Comparison of ENCODE assay signal across 7 cellular contexts in the genomic region with DNA sequence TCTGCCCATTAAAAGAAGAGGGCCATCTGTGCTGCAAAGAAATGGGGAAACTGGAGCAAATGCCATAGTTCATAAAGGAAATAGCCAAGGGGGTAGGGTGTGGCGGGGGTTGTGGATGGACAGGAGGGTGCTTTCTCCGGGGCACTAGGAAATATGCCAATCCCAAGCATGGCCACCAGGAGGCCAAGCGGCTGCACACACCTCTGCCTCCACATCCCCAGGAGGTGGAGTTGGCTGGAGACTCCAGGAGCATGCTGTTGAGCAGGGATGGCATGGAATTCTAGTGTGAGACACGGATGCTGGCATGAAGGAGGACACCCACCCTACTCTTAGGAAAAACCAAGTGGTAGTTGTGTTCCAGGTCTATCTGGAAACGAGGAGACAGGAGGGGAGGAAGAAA. TPM values are rescaled to one million over a fixed set of nuclear protein-coding genes. Genes with fewer than 3 reads are reported as not detected.
DNase-seq lines count a peak whose midpoint lies in the region; ATAC-seq and TF ChIP-seq lines count a peak whose summit lies in the region.

No MANE protein-coding gene starts in this region.

- H3K9me3 Mint-ChIP-seq in stimulated activated memory B cell treated with anti-CD40 and anti-IgM and Interleukin-4, amounts not matched to agents 10 μg/mL and 1 μg/mL and 100 μg/mL, for 72 hours, result no peaks in the 10 kb centered on the region

- H2AFZ ChIP-seq in MM.1S (ENCODE audit: low read length), result no peak overlapping the region

- intact Hi-C loops in left ventricle myocardium inferior (cut with micrococcal nuclease), result no loop called here

- H3K27ac ChIP-seq in MM.1S (ENCODE audit: low read length) (no peak overlapping the region), left ventricle myocardium inferior (replicated peaks) (peak overlapping the region; percentile 47)

- peak; percentile 68 for TF ChIP-seq CTCF in GM12864 (IDR thresholded peaks at IDR 0.05; ENCODE audit: low read depth, low read length, missing control alignments)
- TF ChIP-seq CTCF in MM.1S (IDR thresholded peaks at IDR 0.05; ENCODE audit: low read length), result peak; percentile 38
- peak; percentile 71 for TF ChIP-seq CTCF in left ventricle myocardium inferior (IDR thresholded peaks at IDR 0.05; ENCODE audit: borderline replicate concordance)

- H3K4me2 ChIP-seq in MM.1S (ENCODE audit: low read depth, low read length), result no peak overlapping the region

- H3K9ac ChIP-seq in MM.1S (ENCODE audit: low read length), result no peak overlapping the region

- no peaks in the 10 kb centered on the region for H3K9me2 ChIP-seq in MM.1S (replicated peaks; ENCODE audit: insufficient read depth, low read length)

- H3K4me1 Mint-ChIP-seq in stimulated activated memory B cell treated with anti-CD40 and anti-IgM and Interleukin-4, amounts not matched to agents 10 μg/mL and 1 μg/mL and 100 μg/mL, for 72 hours, result peaks cover 5% of the 10 kb centered on the region

- no peaks in the 10 kb centered on the region for H3K79me2 ChIP-seq in MM.1S (ENCODE audit: low read length)

- H3K4me1 ChIP-seq in MM.1S (ENCODE audit: low read length) (no peaks in the 10 kb centered on the region), left ventricle myocardium inferior (peaks cover 64% of the 10 kb centered on the region)

- peak; percentile 26 for ATAC-seq in stimulated activated memory B cell treated with anti-CD40 and anti-IgM and Interleukin-4, amounts not matched to agents 10 μg/mL and 1 μg/mL and 100 μg/mL, for 72 hours
- ATAC-seq in HG03280 (IDR thresholded peaks at IDR 0.05; ENCODE audit: unreplicated experiment), result no peak

- H4K20me1 ChIP-seq in MM.1S (ENCODE audit: insufficient read depth, low read length), result no peaks in the 10 kb centered on the region

- no peak overlapping the region for H3K27ac Mint-ChIP-seq in stimulated activated memory B cell treated with anti-CD40 and anti-IgM and Interleukin-4, amounts not matched to agents 10 μg/mL and 1 μg/mL and 100 μg/mL, for 72 hours

- no peaks in the 10 kb centered on the region for H3F3A ChIP-seq in MM.1S (ENCODE audit: insufficient read depth, low read length)

- H3K36me3 Mint-ChIP-seq in stimulated activated memory B cell treated with anti-CD40 and anti-IgM and Interleukin-4, amounts not matched to agents 10 μg/mL and 1 μg/mL and 100 μg/mL, for 72 hours, result no peaks in the 10 kb centered on the region

- no peaks in the 10 kb centered on the region for H3K27me3 ChIP-seq in MM.1S (replicated peaks; ENCODE audit: insufficient read depth, low read length)
- H3K27me3 ChIP-seq in left ventricle myocardium inferior (ENCODE audit: low read depth), result no peaks in the 10 kb centered on the region

- H3K4me3 ChIP-seq in GM12864 (ENCODE audit: low read depth, low read length) (no peak overlapping the region), MM.1S (ENCODE audit: low read length) (no peak overlapping the region), left ventricle myocardium inferior (no peak overlapping the region)

- H3K27me3 Mint-ChIP-seq in stimulated activated memory B cell treated with anti-CD40 and anti-IgM and Interleukin-4, amounts not matched to agents 10 μg/mL and 1 μg/mL and 100 μg/mL, for 72 hours, result peaks cover 34% of the 10 kb centered on the region

- H3K9me3 ChIP-seq in MM.1S (replicated peaks; ENCODE audit: insufficient read depth, low read length) (no peaks in the 10 kb centered on the region), left ventricle myocardium inferior (replicated peaks) (no peaks in the 10 kb centered on the region)

- no peak for DNase-seq in GM12864 (ENCODE audit: low read depth)
- DNase-seq in MM.1S, result no peak
- DNase-seq in activated T-cell treated with anti-CD3 and anti-CD28 coated beads for 24 hours (ENCODE audit: low read depth), result peak; percentile 20
- no peak for DNase-seq in left ventricle myocardium inferior
- DNase-seq in NCI-H2107 (lab: John Stamatoyannopoulos, UW), result no peak

- no peaks in the 10 kb centered on the region for H3K36me3 ChIP-seq in MM.1S (replicated peaks; ENCODE audit: insufficient read depth, low read length)
- H3K36me3 ChIP-seq in left ventricle myocardium inferior, result peaks cover 39% of the 10 kb centered on the region

- no peak overlapping the region for H3K4me3 Mint-ChIP-seq in stimulated activated memory B cell treated with anti-CD40 and anti-IgM and Interleukin-4, amounts not matched to agents 10 μg/mL and 1 μg/mL and 100 μg/mL, for 72 hours

RNA-seq across cellular contexts. Expression of gene NID2, which starts 25.2 kb away (rescaled TPM):
- total RNA-seq in left ventricle myocardium inferior, result 35.2 TPM

RNA-seq across cellular contexts. Expression of gene RTRAF, which starts 54.3 kb away (rescaled TPM):
- total RNA-seq in left ventricle myocardium inferior, result 237 TPM
